Comparison of ENCODE assay signal across 7 cellular contexts in genomic region chr10:106169241-106169640, GRCh38.
"Had no signal": no experiment of that assay in that cellular context is flagged by ENCODE, and none has a peak within 500 bp of the region (broad histone marks: within the 10 kb centered on the region; RNA-seq: fewer than 3 reads in every experiment).

No MANE protein-coding gene starts in this region.

- H3K27ac ChIP-seq: HL-60 had no signal

- ATAC-seq: HepG2, K562 had no signal

- H3K27me3 Mint-ChIP-seq: IgD-negative memory B cell had no signal

- H3K36me3 Mint-ChIP-seq: IgD-negative memory B cell had no signal

- H3K4me3 Mint-ChIP-seq: IgD-negative memory B cell had no signal

- DNase-seq: IMR-90, KBM-7, KG1 had no signal

- H3K4me1 Mint-ChIP-seq: IgD-negative memory B cell had no signal

- H3K27ac Mint-ChIP-seq: IgD-negative memory B cell had no signal

- H3K4me3 ChIP-seq: K562 had no signal
